In genomic region chr16:58299757-58300349, GRCh38 we compare ENCODE assay signal across 9 cellular contexts. TPM values are rescaled to one million over a fixed set of nuclear protein-coding genes. Genes with fewer than 3 reads are reported as not detected.
A peak's percentile ranks its signal among the peaks of the same experiment; 100 is the strongest.
DNase-seq lines count a peak whose midpoint lies in the region; ATAC-seq and TF ChIP-seq lines count a peak whose summit lies in the region.
"Had no signal": no experiment of that assay in that cellular context is flagged by ENCODE, and none has a peak within 500 bp of the region (broad histone marks: within the 10 kb centered on the region; RNA-seq: fewer than 3 reads in every experiment).

No MANE protein-coding gene starts in this region.

- no peak overlapping the region for H3K9ac ChIP-seq in DND-41 (ENCODE audit: low read depth, low read length)

- peaks cover 7% of the 10 kb centered on the region for H3K9me3 ChIP-seq in DND-41 (ENCODE audit: insufficient read depth, low read length, severe bottlenecking)
- peaks cover 2% of the 10 kb centered on the region for H3K9me3 ChIP-seq in WERI-Rb-1 (ENCODE audit: severe bottlenecking)
- H3K9me3 ChIP-seq: thoracic aorta had no signal

- DNase-seq in DND-41: peak; percentile 22
- peak; percentile 48 for DNase-seq in HT-29 (ENCODE audit: low spot score)
- DNase-seq in WERI-Rb-1: peak; percentile 30
- DNase-seq in kidney tubule cell (ENCODE audit: low spot score): peak; percentile 22
- DNase-seq in activated gamma-delta T cell treated with Interleukin-2 at 50 U/mL for 16 hours: no peak
- DNase-seq in NCI-H1048 (lab: John Stamatoyannopoulos, UW): no peak
- no peak for DNase-seq in DMS153 treated with DMSO at 0.1 percent for 48 hours (lab: John Stamatoyannopoulos, UW; ENCODE audit: unreplicated experiment)

- H3K4me3 ChIP-seq in DND-41 (ENCODE audit: low read depth in 1 of 2, low read length in 2 of 2): no peak overlapping the region
- no peak overlapping the region for H3K4me3 ChIP-seq in WERI-Rb-1 (ENCODE audit: low read depth, low read length)
- H3K4me3 ChIP-seq: thoracic aorta had no signal

- H3K27ac ChIP-seq in DND-41 (ENCODE audit: low read length) (no peak overlapping the region), WERI-Rb-1 (no peak overlapping the region)
- H3K27ac ChIP-seq: thoracic aorta had no signal

- ATAC-seq in DND-41 (ENCODE audit: insufficient read depth, low read depth) (peak; percentile 50; the same call in 1 of the 3 replicates), HG02852 (IDR thresholded peaks at IDR 0.05; ENCODE audit: unreplicated experiment) (no peak)

- TF ChIP-seq CTCF in DND-41 (IDR thresholded peaks at IDR 0.05; ENCODE audit: borderline replicate concordance, extremely low read depth, low read length, poor library complexity, severe bottlenecking) (peak; percentile 65), WERI-Rb-1 (IDR thresholded peaks at IDR 0.05; ENCODE audit: low read depth, low read length) (peak; percentile 78)

- no peaks in the 10 kb centered on the region for H3K4me1 ChIP-seq in DND-41 (ENCODE audit: insufficient read depth, low read length)

- H3K27me3 ChIP-seq in DND-41 (ENCODE audit: insufficient read depth, low read length, poor library complexity) (no peaks in the 10 kb centered on the region), WERI-Rb-1 (ENCODE audit: insufficient read depth, low read depth, severe bottlenecking) (no peaks in the 10 kb centered on the region)

- H2AFZ ChIP-seq in DND-41 (ENCODE audit: low read depth, low read length): no peak overlapping the region

- H4K20me1 ChIP-seq in DND-41 (ENCODE audit: insufficient read depth, low read length): no peaks in the 10 kb centered on the region

- H3K4me2 ChIP-seq in DND-41 (ENCODE audit: insufficient read depth, low read length): no peak overlapping the region

- H3K36me3 ChIP-seq in DND-41 (ENCODE audit: insufficient read depth, low read length) (no peaks in the 10 kb centered on the region), WERI-Rb-1 (no peaks in the 10 kb centered on the region)
- H3K36me3 ChIP-seq: thoracic aorta had no signal

- H3K79me2 ChIP-seq in DND-41 (ENCODE audit: insufficient read depth, low read length): no peaks in the 10 kb centered on the region

RNA-seq across cellular contexts. Expression of gene PRSS54, which starts 5.0 kb away (rescaled TPM):
- not detected in 2 replicates for total RNA-seq in HT-29 (2014; rRNA removed; shearing (Covaris generic))
- total RNA-seq: thoracic aorta had no signal

Comparison
In these comparisons a context has a peak if more than half of its experiments do, and no peak if none do; other contexts are left out.
1. DNase-seq: peak in DND-41 (single experiment), HT-29 (single experiment), WERI-Rb-1 (single experiment) and kidney tubule cell (single experiment); none in activated gamma-delta T cell treated with Interleukin-2 at 50 U/mL for 16 hours (single experiment), NCI-H1048 (single experiment) and DMS153 treated with DMSO at 0.1 percent for 48 hours (single experiment).